ENCODE assay signal across 19 cellular contexts in genomic region chr11:74366576-74366975, GRCh38. TPM values are rescaled to one million over a fixed set of nuclear protein-coding genes. Genes with fewer than 3 reads are reported as not detected.
DNase-seq lines count a peak whose midpoint lies in the region; ATAC-seq and TF ChIP-seq lines count a peak whose summit lies in the region.
"Had no signal": no experiment of that assay in that cellular context is flagged by ENCODE, and none has a peak within 500 bp of the region (broad histone marks: within the 10 kb centered on the region; RNA-seq: fewer than 3 reads in every experiment).

No MANE protein-coding gene starts in this region.

- H3K36me3 Mint-ChIP-seq in neural progenitor cell = peaks cover 19% of the 10 kb centered on the region

- peaks cover 5% of the 10 kb centered on the region for H3K9me3 Mint-ChIP-seq in neural progenitor cell
- H3K9me3 Mint-ChIP-seq: activated naive CD8-positive, alpha-beta T cell treated with anti-CD3 and anti-CD28 coated beads, Interleukin-2, amount 50 U/mL, for 24 hours; memory B cell had no signal

- no peak overlapping the region for H3K27ac Mint-ChIP-seq in neural progenitor cell
- H3K27ac Mint-ChIP-seq: activated naive CD8-positive, alpha-beta T cell treated with anti-CD3 and anti-CD28 coated beads, Interleukin-2, amount 50 U/mL, for 24 hours; memory B cell had no signal

- no peak overlapping the region for H3K4me2 ChIP-seq in neural progenitor cell
- H3K4me2 ChIP-seq: BLaER1 had no signal

- H3K4me1 ChIP-seq in neural progenitor cell = no peaks in the 10 kb centered on the region
- H3K4me1 ChIP-seq: BLaER1, foreskin keratinocyte had no signal

- no peaks in the 10 kb centered on the region for H3K79me2 ChIP-seq in neural progenitor cell (ENCODE audit: low read depth)

- H3K27ac ChIP-seq in neural progenitor cell (no peak overlapping the region), substantia nigra (ENCODE audit: low read depth, low read length, poor library complexity, severe bottlenecking) (no peak overlapping the region)
- H3K27ac ChIP-seq: BLaER1, foreskin keratinocyte had no signal

- no peaks in the 10 kb centered on the region for H3K27me3 Mint-ChIP-seq in neural progenitor cell (ENCODE audit: insufficient read depth, low read depth)
- H3K27me3 Mint-ChIP-seq: activated naive CD8-positive, alpha-beta T cell treated with anti-CD3 and anti-CD28 coated beads, Interleukin-2, amount 50 U/mL, for 24 hours; memory B cell had no signal

- ATAC-seq in HG03097 (IDR thresholded peaks at IDR 0.05; ENCODE audit: low FRiP score, unreplicated experiment) = no peak
- ATAC-seq: activated naive CD8-positive, alpha-beta T cell treated with anti-CD3 and anti-CD28 coated beads, Interleukin-2, amount 50 U/mL, for 24 hours; foreskin keratinocyte; HepG2 had no signal

- no peaks in the 10 kb centered on the region for H3K9me3 ChIP-seq in MG63
- no peaks in the 10 kb centered on the region for H3K9me3 ChIP-seq in neural progenitor cell (ENCODE audit: low read depth)

- H2AFZ ChIP-seq in neural progenitor cell (replicated peaks) = no peak overlapping the region

- no peak overlapping the region for H3K4me3 Mint-ChIP-seq in neural progenitor cell
- H3K4me3 Mint-ChIP-seq: activated naive CD8-positive, alpha-beta T cell treated with anti-CD3 and anti-CD28 coated beads, Interleukin-2, amount 50 U/mL, for 24 hours; memory B cell had no signal

- TF ChIP-seq CTCF in neural progenitor cell (IDR thresholded peaks at IDR 0.05) = no peak

- H3F3A ChIP-seq in neural progenitor cell (ENCODE audit: low read depth) = no peaks in the 10 kb centered on the region

- H3K9ac ChIP-seq in neural progenitor cell = no peak overlapping the region
- H3K9ac ChIP-seq: BLaER1 had no signal

- DNase-seq in COLO829 (ENCODE audit: low spot score) (peak; percentile 7), MG63 (peak; percentile 4), fibroblast of gingiva (ENCODE audit: low read depth) (peak; percentile 26), neural progenitor cell (ENCODE audit: low spot score) (peak; percentile 26), substantia nigra (lab: John Stamatoyannopoulos, UW) (no peak), GDM1 (lab: John Stamatoyannopoulos, UW) (no peak), HPDE6-E6E7 (ENCODE audit: extremely low spot score) (no peak)
- DNase-seq: activated naive CD8-positive, alpha-beta T cell treated with anti-CD3 and anti-CD28 coated beads, Interleukin-2, amount 50 U/mL, for 24 hours; activated T-cell treated with anti-CD3 and anti-CD28 coated beads, Interleukin-2, amount 50 U/mL, for 48 hours; dermis blood vessel endothelial cell; NCI-H1092; nucleus accumbens; SHP77 treated with DMSO at 0.1 percent for 48 hours; T1000 had no signal

- no peaks in the 10 kb centered on the region for H3K36me3 ChIP-seq in MG63
- H3K36me3 ChIP-seq in neural progenitor cell = no peaks in the 10 kb centered on the region

- H3K4me1 Mint-ChIP-seq in neural progenitor cell = peaks cover 11% of the 10 kb centered on the region
- H3K4me1 Mint-ChIP-seq: activated naive CD8-positive, alpha-beta T cell treated with anti-CD3 and anti-CD28 coated beads, Interleukin-2, amount 50 U/mL, for 24 hours; memory B cell had no signal

- no peak overlapping the region for H3K4me3 ChIP-seq in MG63
- no peak overlapping the region for H3K4me3 ChIP-seq in neural progenitor cell
- H3K4me3 ChIP-seq: BLaER1 had no signal

- H3K27me3 ChIP-seq in MG63 (no peaks in the 10 kb centered on the region), neural progenitor cell (no peaks in the 10 kb centered on the region)
- H3K27me3 ChIP-seq: BLaER1, foreskin keratinocyte had no signal

- H4K20me1 ChIP-seq in neural progenitor cell (ENCODE audit: low read depth) = no peaks in the 10 kb centered on the region
- H4K20me1 ChIP-seq: BLaER1 had no signal

RNA-seq across cellular contexts. Expression of gene PGM2L1, which starts 31.7 kb away (rescaled TPM):
- total RNA-seq in MG63 (2014; rRNA removed; shearing (Covaris generic); ENCODE audit: low replicate concordance) = 0.39 and 0.92 TPM in 2 replicates
- 12.3 and 15.9 TPM in 2 replicates for total RNA-seq in neural progenitor cell (ENCODE audit: low replicate concordance)

RNA-seq across cellular contexts. Expression of gene P4HA3, which starts 55.1 kb away (rescaled TPM):
- not detected in 2 replicates for total RNA-seq in MG63 (2014; rRNA removed; shearing (Covaris generic); ENCODE audit: low replicate concordance)
- not detected in 2 replicates for total RNA-seq in neural progenitor cell (ENCODE audit: low replicate concordance)
- total RNA-seq: HepG2 had no signal

Comparison
In these comparisons a context has a peak if more than half of its experiments do, and no peak if none do; other contexts are left out.
1. DNase-seq: peak in COLO829 (single experiment), MG63 (single experiment), fibroblast of gingiva (single experiment) and neural progenitor cell (single experiment); none in substantia nigra (0 of 49), GDM1 (single experiment) and HPDE6-E6E7 (single experiment).